In the genomic region with DNA sequence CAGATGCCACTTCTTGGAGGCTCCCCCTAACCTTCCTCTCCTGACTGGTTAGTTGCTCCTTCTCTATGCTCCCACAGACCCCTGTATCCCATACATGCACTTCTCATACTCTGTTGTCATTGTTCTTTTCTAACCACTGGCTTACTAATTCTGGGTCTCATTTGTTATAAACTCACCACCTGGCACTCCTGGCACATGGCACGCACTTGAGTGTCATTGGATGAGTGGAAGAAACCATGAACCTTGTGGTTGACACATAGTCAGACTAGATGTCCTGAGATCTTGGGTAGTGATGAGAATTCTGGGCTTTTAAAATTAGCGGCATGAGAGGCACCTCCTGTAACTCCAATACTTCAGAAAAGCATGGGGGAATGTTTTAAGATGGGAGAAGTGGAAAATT, we compare ENCODE assay signal across 16 cellular contexts.
"Had no signal": no experiment of that assay in that cellular context is flagged by ENCODE, and none has a peak within 500 bp of the region (broad histone marks: within the 10 kb centered on the region; RNA-seq: fewer than 3 reads in every experiment).

No MANE protein-coding gene starts in this region.

- DNase-seq: activated CD4-positive, alpha-beta T cell treated with anti-CD3 and anti-CD28 coated beads, Interleukin-2, amount 50 U/mL, for 1 hour; activated naive CD4-positive, alpha-beta T cell treated with anti-CD3 and anti-CD28 coated beads, Interleukin-2, amount 10 ng/mL, durations not matched to agents 7 days and 5 days; anterior cingulate cortex; brain microvascular endothelial cell; effector CD4-positive, alpha-beta T cell; esophagus squamous epithelium; mucosa of descending colon; nucleus accumbens; posterior cingulate gyrus; stimulated activated CD4-positive, alpha-beta T cell treated with anti-CD3 and anti-CD28 coated beads, Interleukin-4, amount 100 ng/mL, for 1 hour; stimulated activated naive CD4-positive, alpha-beta T cell had no signal

- H3K9me3 Mint-ChIP-seq: activated naive CD4-positive, alpha-beta T cell treated with anti-CD3 and anti-CD28 coated beads, Interleukin-2, amount 10 ng/mL, durations not matched to agents 7 days and 5 days; central memory CD8-positive, alpha-beta T cell; T-helper 1 cell treated with Interleukin-12 subunit alpha and Interleukin-12 subunit beta and Interleukin-4 antibody, amounts not matched to agents 30 μg/mL and 1 μg/mL, for 36 hours; type B pancreatic cell had no signal

- H3K36me3 Mint-ChIP-seq: type B pancreatic cell had no signal

- H3K27ac Mint-ChIP-seq: activated naive CD4-positive, alpha-beta T cell treated with anti-CD3 and anti-CD28 coated beads, Interleukin-2, amount 10 ng/mL, durations not matched to agents 7 days and 5 days; nephron; T-helper 1 cell treated with Interleukin-12 subunit alpha and Interleukin-12 subunit beta and Interleukin-4 antibody, amounts not matched to agents 30 μg/mL and 1 μg/mL, for 36 hours; type B pancreatic cell had no signal

- H3K4me3 Mint-ChIP-seq: activated naive CD4-positive, alpha-beta T cell treated with anti-CD3 and anti-CD28 coated beads, Interleukin-2, amount 10 ng/mL, durations not matched to agents 7 days and 5 days; central memory CD8-positive, alpha-beta T cell; nephron; T-helper 1 cell treated with Interleukin-12 subunit alpha and Interleukin-12 subunit beta and Interleukin-4 antibody, amounts not matched to agents 30 μg/mL and 1 μg/mL, for 36 hours; type B pancreatic cell had no signal

- H3K27me3 Mint-ChIP-seq: central memory CD8-positive, alpha-beta T cell; type B pancreatic cell had no signal

- ATAC-seq: left lobe of liver, mucosa of descending colon had no signal
